In the genomic region with DNA sequence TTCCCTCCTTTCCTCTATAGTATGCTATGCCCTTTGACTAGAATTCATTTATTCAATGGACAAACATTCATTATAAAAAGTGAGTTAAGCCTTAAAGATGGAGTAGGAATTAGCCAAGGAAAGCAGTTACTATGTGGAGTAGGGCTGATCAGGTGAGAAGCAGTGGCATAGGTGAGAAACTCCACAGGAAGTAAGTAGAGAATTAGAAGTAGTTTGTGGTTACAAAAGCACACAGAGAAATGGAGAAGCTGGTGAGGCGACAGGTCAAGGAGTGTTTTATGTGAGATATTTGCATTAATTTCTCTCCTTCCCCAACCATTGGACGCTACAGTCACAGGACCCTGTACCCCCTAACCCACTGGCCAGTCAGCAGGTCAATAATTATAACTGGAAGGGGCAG, we compare ENCODE assay signal across 22 cellular contexts. TPM values are rescaled to one million over a fixed set of nuclear protein-coding genes. Genes with fewer than 3 reads are reported as not detected.
DNase-seq lines count a peak whose midpoint lies in the region; ATAC-seq and TF ChIP-seq lines count a peak whose summit lies in the region.
"Had no signal": no experiment of that assay in that cellular context is flagged by ENCODE, and none has a peak within 500 bp of the region (broad histone marks: within the 10 kb centered on the region; RNA-seq: fewer than 3 reads in every experiment).

No MANE protein-coding gene starts in this region.

- ATAC-seq in GM21528 (IDR thresholded peaks at IDR 0.05; ENCODE audit: low FRiP score, unreplicated experiment) (peak; percentile 51), HG03571 (IDR thresholded peaks at IDR 0.05; ENCODE audit: unreplicated experiment) (peak; percentile 54)
- ATAC-seq in natural killer cell treated with Interleukin-12 subunit alpha and Interleukin-12 subunit beta and Interleukin-15 and Interleukin-18, amount 100 ng/mL, for 72 hours = no peak
- ATAC-seq: activated CD4-positive, CD25-positive, alpha-beta regulatory T cell treated with anti-CD3 and anti-CD28 coated beads, Interleukin-2, amount 50 U/mL, for 24 hours; stimulated activated memory B cell treated with anti-CD40 and anti-IgM and Interleukin-4, amounts not matched to agents 10 μg/mL and 1 μg/mL and 100 μg/mL, for 72 hours had no signal

- peak overlapping the region; percentile 31 for H3K4me3 Mint-ChIP-seq in natural killer cell treated with Interleukin-12 subunit alpha and Interleukin-12 subunit beta and Interleukin-15 and Interleukin-18, amount 100 ng/mL, for 72 hours
- H3K4me3 Mint-ChIP-seq: endodermal cell; neural crest cell; stimulated activated memory B cell treated with anti-CD40 and anti-IgM and Interleukin-4, amounts not matched to agents 10 μg/mL and 1 μg/mL and 100 μg/mL, for 72 hours; T-helper 2 cell treated with Interferon-gamma antibody and Interleukin-4, amounts not matched to agents 5 μg/mL and 100 μg/mL, for 36 hours had no signal

- H3K9me3 Mint-ChIP-seq in natural killer cell treated with Interleukin-12 subunit alpha and Interleukin-12 subunit beta and Interleukin-15 and Interleukin-18, amount 100 ng/mL, for 72 hours = no peaks in the 10 kb centered on the region
- H3K9me3 Mint-ChIP-seq: endodermal cell; neural crest cell; stimulated activated memory B cell treated with anti-CD40 and anti-IgM and Interleukin-4, amounts not matched to agents 10 μg/mL and 1 μg/mL and 100 μg/mL, for 72 hours; T-helper 2 cell treated with Interferon-gamma antibody and Interleukin-4, amounts not matched to agents 5 μg/mL and 100 μg/mL, for 36 hours had no signal

- no peaks in the 10 kb centered on the region for H3K27me3 Mint-ChIP-seq in natural killer cell treated with Interleukin-12 subunit alpha and Interleukin-12 subunit beta and Interleukin-15 and Interleukin-18, amount 100 ng/mL, for 72 hours
- H3K27me3 Mint-ChIP-seq: stimulated activated memory B cell treated with anti-CD40 and anti-IgM and Interleukin-4, amounts not matched to agents 10 μg/mL and 1 μg/mL and 100 μg/mL, for 72 hours had no signal

- POLR2A ChIA-PET in HEK293T (lab: Yijun Ruan, JAX) = interaction anchor here (0.6 kb wide), 1 partner anchor 15 kb away, joined by 4 read pairs; no protein-coding TSS in a partner anchor

- no peaks in the 10 kb centered on the region for H3K36me3 Mint-ChIP-seq in natural killer cell treated with Interleukin-12 subunit alpha and Interleukin-12 subunit beta and Interleukin-15 and Interleukin-18, amount 100 ng/mL, for 72 hours

- H3K27ac Mint-ChIP-seq in natural killer cell treated with Interleukin-12 subunit alpha and Interleukin-12 subunit beta and Interleukin-15 and Interleukin-18, amount 100 ng/mL, for 72 hours = no peak overlapping the region
- H3K27ac Mint-ChIP-seq: endodermal cell; stimulated activated memory B cell treated with anti-CD40 and anti-IgM and Interleukin-4, amounts not matched to agents 10 μg/mL and 1 μg/mL and 100 μg/mL, for 72 hours; T-helper 2 cell treated with Interferon-gamma antibody and Interleukin-4, amounts not matched to agents 5 μg/mL and 100 μg/mL, for 36 hours had no signal

- H3K4me1 Mint-ChIP-seq in natural killer cell treated with Interleukin-12 subunit alpha and Interleukin-12 subunit beta and Interleukin-15 and Interleukin-18, amount 100 ng/mL, for 72 hours (ENCODE audit: low read depth in 2 of 2) = peaks cover 34 to 38% of the 10 kb centered on the region in 2 donors

- CTCF ChIA-PET in HEK293T (lab: Yijun Ruan, JAX) = no interaction called here

- DNase-seq in NOMO-1 treated with DMSO at 0.1 percent for 48 hours (lab: John Stamatoyannopoulos, UW; ENCODE audit: unreplicated experiment) (peak; percentile 25), NOMO-1 treated with dmso at 0.1 percent for 144 hours (lab: John Stamatoyannopoulos, UW; ENCODE audit: unreplicated experiment) (no peak), HuH-7.5 (ENCODE audit: low spot score) (no peak), HEK293T (ENCODE audit: extremely low spot score) (no peak)
- no peak for DNase-seq in natural killer cell treated with Interleukin-12 subunit alpha and Interleukin-12 subunit beta and Interleukin-15 and Interleukin-18, amount 100 ng/mL, for 72 hours (ENCODE audit: low spot score)
- DNase-seq in activated CD4-positive, CD25-positive, alpha-beta regulatory T cell treated with anti-CD3 and anti-CD28 coated beads, Interleukin-2, amount 50 U/mL, for 72 hours = no peak
- DNase-seq: 8988T; activated effector memory CD4-positive, alpha-beta T cell treated with anti-CD3 and anti-CD28 coated beads, Interleukin-2, amount 50 U/mL, for 16 hours; aorta; BE2C; endodermal cell; mesendoderm; NCI-H2029; NCI-H526; OCI-M1; stimulated activated CD4-positive, alpha-beta T cell treated with anti-CD3 and anti-CD28 coated beads, Interleukin-12 subunit alpha, Interleukin-12 subunit beta, amount 100 ng/mL, for 4 hours had no signal

TF ChIP-seq in HEK293T, 16 proteins besides CTCF, POLR2A, EP300 and RAD21:
- TF ChIP-seq L3MBTL2 (conservative IDR thresholded peaks at IDR 0.05) (no peak), CTBP1 (IDR thresholded peaks at IDR 0.05; ENCODE audit: borderline replicate concordance) (no peak), SUZ12 (IDR thresholded peaks at IDR 0.05) (no peak)

RNA-seq across cellular contexts. Expression of gene SETD7, which starts 30.6 kb away (rescaled TPM):
- 10 to 100 TPM in 1 of 2 donors, 1 to 10 TPM in 1; 5.7 to 10.1 TPM for total RNA-seq in natural killer cell treated with Interleukin-12 subunit alpha and Interleukin-12 subunit beta and Interleukin-15 and Interleukin-18, amount 100 ng/mL, for 72 hours

Comparison
In these comparisons a context has a peak if more than half of its experiments do, and no peak if none do; other contexts are left out.
1. ATAC-seq: peak in GM21528 (single experiment) and HG03571 (single experiment); none in natural killer cell treated with Interleukin-12 subunit alpha and Interleukin-12 subunit beta and Interleukin-15 and Interleukin-18, amount 100 ng/mL, for 72 hours (0 of 2).